In the genomic region with DNA sequence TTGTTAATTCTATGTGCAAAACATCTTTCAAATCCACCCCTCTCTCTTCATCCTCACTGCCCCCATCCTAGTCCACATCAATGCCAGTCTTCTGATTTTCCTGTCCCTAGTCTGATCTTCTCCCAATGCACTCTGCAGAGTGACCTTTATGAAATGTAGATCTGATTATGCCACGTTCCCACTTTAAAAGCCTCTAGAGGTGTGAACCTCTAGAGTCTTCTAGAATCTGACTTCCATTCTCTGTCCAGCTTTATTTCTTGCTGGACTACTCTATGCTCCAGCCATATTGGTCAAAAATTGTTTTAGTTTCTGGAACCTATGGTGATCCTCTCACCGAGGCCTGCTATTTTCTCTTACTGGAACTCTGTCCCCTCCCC, we compare ENCODE assay signal across 8 cellular contexts. TPM values are rescaled to one million over a fixed set of nuclear protein-coding genes. Genes with fewer than 3 reads are reported as not detected.
DNase-seq lines count a peak whose midpoint lies in the region; ATAC-seq, FAIRE-seq and TF ChIP-seq lines count a peak whose summit lies in the region.

No MANE protein-coding gene starts in this region.

- intact Hi-C loops in left colon (cut with DNase I, micrococcal nuclease), result no loop called here
- intact Hi-C loops in head of caudate nucleus (cut with DNase I), result no loop called here

- ATAC-seq in SK-N-SH treated with all-trans-retinoic acid at 6 μM for 48 hours (no peak), left colon (no peak)

- no peaks in the 10 kb centered on the region for H3K9me1 ChIP-seq in keratinocyte (ENCODE audit: control insufficient read depth, extremely low read depth, insufficient read depth, low read length)

- TF ChIP-seq CTCF in SK-N-SH (IDR thresholded peaks at IDR 0.05) (no peak), keratinocyte (optimal IDR thresholded peaks at IDR 0.05 in 1 of 3, IDR thresholded peaks at IDR 0.05 in 1 of 3, conservative IDR thresholded peaks at IDR 0.05 in 1 of 3; ENCODE audit: extremely low read depth in 1 of 3, insufficient read depth in 2 of 3, low read length in 3 of 3) (no peak), suprapubic skin (IDR thresholded peaks at IDR 0.05) (no peak)

- no peaks in the 10 kb centered on the region for H3K36me3 ChIP-seq in SK-N-SH (replicated peaks in 1 of 2; ENCODE audit: control insufficient read depth in 1 of 2, insufficient read depth in 2 of 2, low read length in 1 of 2)
- no peaks in the 10 kb centered on the region for H3K36me3 ChIP-seq in keratinocyte (ENCODE audit: control insufficient read depth in 2 of 2, extremely low read depth in 1 of 2, insufficient read depth in 2 of 2, low read length in 2 of 2)
- H3K36me3 ChIP-seq in suprapubic skin, result no peaks in the 10 kb centered on the region

- peaks cover 12% of the 10 kb centered on the region for H3K4me1 Mint-ChIP-seq in activated naive CD8-positive, alpha-beta T cell treated with anti-CD3 and anti-CD28 coated beads for 36 hours

- H3K4me1 ChIP-seq in SK-N-SH (ENCODE audit: control insufficient read depth in 1 of 2, insufficient read depth in 2 of 2, low read depth in 1 of 2, low read length in 1 of 2), result peaks cover 0 to 3% of the 10 kb centered on the region in 2 experiments; a peak in 1 of 4 replicates
- peaks cover 10% of the 10 kb centered on the region for H3K4me1 ChIP-seq in keratinocyte (ENCODE audit: control insufficient read depth, extremely low read depth, insufficient read depth, low read length)
- peaks cover 16% of the 10 kb centered on the region for H3K4me1 ChIP-seq in suprapubic skin

- H2AFZ ChIP-seq in SK-N-SH (ENCODE audit: low read depth) (peak overlapping the region; percentile 83), keratinocyte (ENCODE audit: control insufficient read depth, low read length) (peak overlapping the region; percentile 91)

- H3K4me3 ChIP-seq in SK-N-SH (ENCODE audit: low read depth in 2 of 2, low read length in 1 of 2), result peak overlapping the region; percentile 47 to 77
- peak overlapping the region; percentile 54 to 78 (median 74) for H3K4me3 ChIP-seq in keratinocyte (ENCODE audit: control insufficient read depth in 2 of 3, extremely low read depth in 1 of 3, insufficient read depth in 2 of 3, low read depth in 1 of 3, low read length in 3 of 3)
- H3K4me3 ChIP-seq in suprapubic skin, result peak overlapping the region; percentile 67

- dilution Hi-C loops in keratinocyte (cut with MboI; ENCODE audit: extremely low pct_ligation_motif_present, low sequenced_read_pairs), result no loop called here

- POLR2A ChIA-PET in SK-N-SH (lab: Yijun Ruan, JAX), result no interaction called here

- H4K20me1 ChIP-seq in SK-N-SH (ENCODE audit: insufficient read depth) (no peaks in the 10 kb centered on the region), keratinocyte (ENCODE audit: control insufficient read depth, extremely low read depth, insufficient read depth, low read length) (no peaks in the 10 kb centered on the region)

- H3K27me3 Mint-ChIP-seq in activated naive CD8-positive, alpha-beta T cell treated with anti-CD3 and anti-CD28 coated beads for 36 hours, result peaks cover 4% of the 10 kb centered on the region

- H3K9me3 Mint-ChIP-seq in activated naive CD8-positive, alpha-beta T cell treated with anti-CD3 and anti-CD28 coated beads for 36 hours, result no peaks in the 10 kb centered on the region

- peak overlapping the region; percentile 36 to 46; a peak in 3 of 4 replicates for H3K27ac ChIP-seq in SK-N-SH (ENCODE audit: low read depth in 2 of 2, low read length in 1 of 2)
- peak overlapping the region; percentile 70 for H3K27ac ChIP-seq in keratinocyte (ENCODE audit: control insufficient read depth, insufficient read depth, low read length)
- H3K27ac ChIP-seq in suprapubic skin, result peak overlapping the region; percentile 80

- H3K4me3 Mint-ChIP-seq in activated naive CD8-positive, alpha-beta T cell treated with anti-CD3 and anti-CD28 coated beads for 36 hours, result peak overlapping the region; percentile 99

- no peaks in the 10 kb centered on the region for H3K9me2 ChIP-seq in SK-N-SH

- H3K4me2 ChIP-seq in SK-N-SH (peak overlapping the region; percentile 74), keratinocyte (ENCODE audit: control insufficient read depth, extremely low read depth, insufficient read depth, low read depth, low read length) (peak overlapping the region; percentile 91)

- peak overlapping the region; percentile 67 for H3K9ac ChIP-seq in SK-N-SH
- peak overlapping the region; percentile 79 for H3K9ac ChIP-seq in keratinocyte (ENCODE audit: control insufficient read depth, extremely low read depth, insufficient read depth, low read length)

- 4% methylated on average over 2 of the region's 2 CpGs for WGBS in SK-N-SH (ENCODE audit: low lambda C conversion rate)
- WGBS in suprapubic skin, result 0% methylated on average over 2 of the region's 2 CpGs

- no peak for TF ChIP-seq POLR2A in suprapubic skin (IDR thresholded peaks at IDR 0.05)

- H3K27ac Mint-ChIP-seq in activated naive CD8-positive, alpha-beta T cell treated with anti-CD3 and anti-CD28 coated beads for 36 hours, result peak overlapping the region; percentile 97

- no peaks in the 10 kb centered on the region for H3F3A ChIP-seq in SK-N-SH (replicated peaks; ENCODE audit: insufficient read depth)

- H3K36me3 Mint-ChIP-seq in activated naive CD8-positive, alpha-beta T cell treated with anti-CD3 and anti-CD28 coated beads for 36 hours, result peaks cover 8% of the 10 kb centered on the region

- H3K79me2 ChIP-seq in SK-N-SH (ENCODE audit: insufficient read depth) (no peaks in the 10 kb centered on the region), keratinocyte (ENCODE audit: control insufficient read depth, insufficient read depth, low read length) (no peaks in the 10 kb centered on the region)

- H3K27me3 ChIP-seq in SK-N-SH (ENCODE audit: insufficient read depth) (no peaks in the 10 kb centered on the region), keratinocyte (ENCODE audit: control insufficient read depth, extremely low read depth, insufficient read depth, low read length) (no peaks in the 10 kb centered on the region), suprapubic skin (no peaks in the 10 kb centered on the region)

- TF ChIP-seq EP300 in SK-N-SH (IDR thresholded peaks at IDR 0.05; ENCODE audit: borderline replicate concordance in 1 of 2, low read depth in 1 of 2, low read length in 1 of 2) (no peak), suprapubic skin (IDR thresholded peaks at IDR 0.05) (no peak)

- CTCF ChIA-PET in SK-N-SH (lab: Yijun Ruan, JAX), result interaction anchor here (0.5 to 2.6 kb wide), 3 partner anchors 37 to 403 kb away, joined by 3 to 8 read pairs (median 3); no protein-coding TSS in a partner anchor

- no peaks in the 10 kb centered on the region for H3K9me3 ChIP-seq in SK-N-SH
- H3K9me3 ChIP-seq in keratinocyte (ENCODE audit: control insufficient read depth, low read depth, low read length), result no peaks in the 10 kb centered on the region
- H3K9me3 ChIP-seq in suprapubic skin, result no peaks in the 10 kb centered on the region

- FAIRE-seq in keratinocyte (lab: Jason Lieb, UNC), result peak; percentile 67

- no peak for DNase-seq in SK-N-SH
- DNase-seq in activated naive CD8-positive, alpha-beta T cell treated with anti-CD3 and anti-CD28 coated beads for 36 hours, result no peak
- DNase-seq in keratinocyte (ENCODE audit: low read depth, low spot score), result no peak
- no peak for DNase-seq in suprapubic skin (ENCODE audit: low spot score in 2 of 2)
- DNase-seq in left colon, result no peak
- DNase-seq in stimulated activated CD4-positive, alpha-beta T cell treated with anti-CD3 and anti-CD28 coated beads, Interleukin-4, amount 100 ng/mL, for 4 hours, result no peak
- no peak for DNase-seq in head of caudate nucleus

- no peak for TF ChIP-seq RAD21 in SK-N-SH (IDR thresholded peaks at IDR 0.05; ENCODE audit: low read length)

TF ChIP-seq in SK-N-SH, 30 proteins besides CTCF, POLR2A, EP300 and RAD21 (continues in another document):
- TF ChIP-seq TAF1 (IDR thresholded peaks at IDR 0.05; ENCODE audit: borderline replicate concordance, low read depth, low read length) (no peak), RFX5 (IDR thresholded peaks at IDR 0.05; ENCODE audit: low read length) (no peak), FOXM1 (IDR thresholded peaks at IDR 0.05; ENCODE audit: low read depth) (no peak), RXRA (IDR thresholded peaks at IDR 0.05; ENCODE audit: borderline replicate concordance, low read depth) (no peak), POLR2AphosphoS5 (IDR thresholded peaks at IDR 0.05; ENCODE audit: low read depth, low read length) (no peak)

TF ChIP-seq in SK-N-SH treated with all-trans-retinoic acid at 6 μM for 48 hours, 23 proteins besides CTCF, POLR2A, EP300 and RAD21 (continues in another document):
- TF ChIP-seq, protein P1, sequence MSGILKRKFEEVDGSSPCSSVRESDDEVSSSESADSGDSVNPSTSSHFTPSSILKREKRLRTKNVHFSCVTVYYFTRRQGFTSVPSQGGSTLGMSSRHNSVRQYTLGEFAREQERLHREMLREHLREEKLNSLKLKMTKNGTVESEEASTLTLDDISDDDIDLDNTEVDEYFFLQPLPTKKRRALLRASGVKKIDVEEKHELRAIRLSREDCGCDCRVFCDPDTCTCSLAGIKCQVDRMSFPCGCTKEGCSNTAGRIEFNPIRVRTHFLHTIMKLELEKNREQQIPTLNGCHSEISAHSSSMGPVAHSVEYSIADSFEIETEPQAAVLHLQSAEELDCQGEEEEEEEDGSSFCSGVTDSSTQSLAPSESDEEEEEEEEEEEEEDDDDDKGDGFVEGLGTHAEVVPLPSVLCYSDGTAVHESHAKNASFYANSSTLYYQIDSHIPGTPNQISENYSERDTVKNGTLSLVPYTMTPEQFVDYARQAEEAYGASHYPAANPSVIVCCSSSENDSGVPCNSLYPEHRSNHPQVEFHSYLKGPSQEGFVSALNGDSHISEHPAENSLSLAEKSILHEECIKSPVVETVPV (CRISPR knock-in tag; IDR thresholded peaks at IDR 0.05), result no peak
- TF ChIP-seq OSR1 (CRISPR knock-in tag; IDR thresholded peaks at IDR 0.05) (no peak), BACH2 (CRISPR knock-in tag; IDR thresholded peaks at IDR 0.05; ENCODE audit: borderline replicate concordance) (no peak)

RNA-seq across cellular contexts. Expression of a gene that starts 32.5 kb away (rescaled TPM):
- polyA plus RNA-seq in SK-N-SH (2012; rRNA removed) (not detected in 2 replicates), keratinocyte (not detected in 3 replicates)
- polyA plus RNA-seq in SK-N-SH (2012; cell fraction: cytosol; rRNA removed), result not detected in 2 replicates
- polyA plus RNA-seq in SK-N-SH (2012; cell fraction: nucleus; rRNA removed), result 0.01 TPM in 1 of 2 replicates, not detected in the other
- total RNA-seq in activated naive CD8-positive, alpha-beta T cell treated with anti-CD3 and anti-CD28 coated beads for 36 hours, result not detected
- not detected for polyA plus RNA-seq in keratinocyte (2011; ENCODE audit: low read depth)
- not detected in 2 replicates for polyA plus RNA-seq in keratinocyte (2011; cell fraction: cytosol; rRNA removed)
- polyA plus RNA-seq in keratinocyte (2011; cell fraction: nucleus; rRNA removed), result not detected in 2 replicates
- not detected in 2 replicates for polyA plus RNA-seq in keratinocyte (2012; ENCODE audit: low replicate concordance)
- polyA minus RNA-seq in keratinocyte, result not detected in 3 replicates
- polyA minus RNA-seq in keratinocyte (2011; cell fraction: cytosol; rRNA and poly(A)+ RNA removed), result not detected
- polyA minus RNA-seq in keratinocyte (2011; cell fraction: nucleus; rRNA and poly(A)+ RNA removed), result not detected in 2 replicates
- total RNA-seq in suprapubic skin (under 1 TPM in 3 of 4 donors, not detected in 1; 0.13 to 0.89 (median 0.23) TPM), left colon (not detected)
